Comparison of ENCODE assay signal across 12 cellular contexts in genomic region chr11:129930743-129931142, GRCh38.
"Had no signal": no experiment of that assay in that cellular context is flagged by ENCODE, and none has a peak within 500 bp of the region (broad histone marks: within the 10 kb centered on the region; RNA-seq: fewer than 3 reads in every experiment).

No MANE protein-coding gene starts in this region.

- H3K27ac Mint-ChIP-seq: activated CD4-positive, alpha-beta memory T cell treated with anti-CD3 and anti-CD28 coated beads, Interleukin-2, amount 10 ng/mL, durations not matched to agents 7 days and 5 days; activated T-cell treated with anti-CD3 and anti-CD28 coated beads, Interleukin-2, amount 50 U/mL, for 72 hours; immature natural killer cell; natural killer cell; T-helper 2 cell treated with Interferon-gamma antibody and Interleukin-4, amounts not matched to agents 5 μg/mL and 100 μg/mL, for 36 hours had no signal

- H3K9me3 Mint-ChIP-seq: activated CD4-positive, alpha-beta memory T cell treated with anti-CD3 and anti-CD28 coated beads, Interleukin-2, amount 10 ng/mL, durations not matched to agents 7 days and 5 days; activated T-cell treated with anti-CD3 and anti-CD28 coated beads, Interleukin-2, amount 50 U/mL, for 72 hours; immature natural killer cell; natural killer cell; T-helper 2 cell treated with Interferon-gamma antibody and Interleukin-4, amounts not matched to agents 5 μg/mL and 100 μg/mL, for 36 hours had no signal

- H3K4me3 Mint-ChIP-seq: activated CD4-positive, alpha-beta memory T cell treated with anti-CD3 and anti-CD28 coated beads, Interleukin-2, amount 10 ng/mL, durations not matched to agents 7 days and 5 days; activated T-cell treated with anti-CD3 and anti-CD28 coated beads, Interleukin-2, amount 50 U/mL, for 72 hours; immature natural killer cell; natural killer cell; T-helper 2 cell treated with Interferon-gamma antibody and Interleukin-4, amounts not matched to agents 5 μg/mL and 100 μg/mL, for 36 hours had no signal

- H3K4me1 Mint-ChIP-seq: activated CD4-positive, alpha-beta memory T cell treated with anti-CD3 and anti-CD28 coated beads, Interleukin-2, amount 10 ng/mL, durations not matched to agents 7 days and 5 days; immature natural killer cell; natural killer cell had no signal

- DNase-seq: activated CD4-positive, alpha-beta memory T cell treated with anti-CD3 and anti-CD28 coated beads, Interleukin-2, amount 10 ng/mL, durations not matched to agents 7 days and 5 days; activated T-cell treated with anti-CD3 and anti-CD28 coated beads, Interleukin-2, amount 50 U/mL, for 72 hours; colonic mucosa; esophagus squamous epithelium; glutamatergic neuron; immature natural killer cell; left cardiac atrium; natural killer cell; sigmoid colon; stimulated activated CD4-positive, alpha-beta T cell treated with anti-CD3 and anti-CD28 coated beads, Interleukin-12 subunit alpha, Interleukin-12 subunit beta, amount 100 ng/mL, for 4 hours; stimulated activated naive CD4-positive, alpha-beta T cell treated with Interleukin-2 at 50 U/mL for 16 hours had no signal

- H3K27me3 Mint-ChIP-seq: activated CD4-positive, alpha-beta memory T cell treated with anti-CD3 and anti-CD28 coated beads, Interleukin-2, amount 10 ng/mL, durations not matched to agents 7 days and 5 days had no signal
